ENCODE assay signal across 8 cellular contexts in the genomic region with DNA sequence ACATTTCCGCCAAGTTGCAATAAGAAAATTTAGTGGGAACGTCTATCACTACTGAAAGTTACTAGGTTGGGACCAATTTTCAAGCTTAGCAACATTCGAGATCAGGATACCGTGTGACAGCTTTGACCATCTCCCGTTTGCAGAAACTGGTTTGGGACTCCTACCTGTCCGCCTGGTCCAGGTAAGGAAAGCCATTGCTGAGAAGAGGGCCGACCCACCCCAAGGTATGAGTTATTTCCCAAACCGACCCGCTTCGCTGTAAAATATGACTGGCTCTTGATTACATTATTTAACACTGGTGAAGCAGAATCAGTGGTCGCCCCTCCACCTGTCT. TPM values are rescaled to one million over a fixed set of nuclear protein-coding genes. Genes with fewer than 3 reads are reported as not detected.
DNase-seq lines count a peak whose midpoint lies in the region; ATAC-seq and TF ChIP-seq lines count a peak whose summit lies in the region.

No MANE protein-coding gene starts in this region.

- H3K27me3 ChIP-seq in liver (ENCODE audit: control insufficient read depth in 4 of 4, insufficient read depth in 4 of 4, low read length in 3 of 4) (no peaks in the 10 kb centered on the region), tibial artery (no peaks in the 10 kb centered on the region)

- H3K36me3 ChIP-seq in liver (ENCODE audit: control insufficient read depth in 4 of 4, insufficient read depth in 3 of 4, low read depth in 1 of 4, low read length in 3 of 4) (no peaks in the 10 kb centered on the region), tibial artery (no peaks in the 10 kb centered on the region)

- peak overlapping the region; percentile 94 for H3K27ac Mint-ChIP-seq in activated naive CD4-positive, alpha-beta T cell treated with anti-CD3 and anti-CD28 coated beads for 36 hours
- peak overlapping the region; percentile 96 for H3K27ac Mint-ChIP-seq in activated naive CD8-positive, alpha-beta T cell treated with anti-CD3 and anti-CD28 coated beads, Interleukin-2, amount 50 U/mL, for 24 hours

- intact Hi-C loops in activated naive CD4-positive, alpha-beta T cell treated with anti-CD3 and anti-CD28 coated beads for 36 hours (cut with micrococcal nuclease) = loop anchor here (1.0 to 2.0 kb wide), 6 partner anchors 7 to 196 kb away; partner anchors contain the start of gene KRAS
- intact Hi-C loops in tibial artery (cut with DNase I; ENCODE audit: low total_unique reads) = loop anchor here (5.0 kb wide), 1 partner anchor 58 kb away; the partner anchor contains the start of gene KRAS

- TF ChIP-seq CTCF in liver (IDR thresholded peaks at IDR 0.05; ENCODE audit: low read depth, low read length, missing input control) = no peak
- no peak for TF ChIP-seq CTCF in tibial artery (IDR thresholded peaks at IDR 0.05)

- peaks cover 0 to 17% (median 9%) of the 10 kb centered on the region in 4 donors for H3K4me1 ChIP-seq in liver (ENCODE audit: control insufficient read depth in 4 of 4, insufficient read depth in 4 of 4, low read length in 3 of 4)
- H3K4me1 ChIP-seq in tibial artery = peaks cover 0 to 21% (median 10%) of the 10 kb centered on the region in 4 donors

- WGBS in liver = 16% methylated on average over 11 of the region's 11 CpGs

- H3K9me3 Mint-ChIP-seq in activated naive CD4-positive, alpha-beta T cell treated with anti-CD3 and anti-CD28 coated beads for 36 hours = no peaks in the 10 kb centered on the region
- no peaks in the 10 kb centered on the region for H3K9me3 Mint-ChIP-seq in activated naive CD8-positive, alpha-beta T cell treated with anti-CD3 and anti-CD28 coated beads, Interleukin-2, amount 50 U/mL, for 24 hours

- H3K9ac ChIP-seq in liver (ENCODE audit: low read depth in 1 of 2, low read length in 2 of 2) = peak overlapping the region; percentile 1 to 71

- H3K4me1 Mint-ChIP-seq in activated naive CD4-positive, alpha-beta T cell treated with anti-CD3 and anti-CD28 coated beads for 36 hours (ENCODE audit: low read depth) = peaks cover 22% of the 10 kb centered on the region
- peaks cover 23% of the 10 kb centered on the region for H3K4me1 Mint-ChIP-seq in activated naive CD8-positive, alpha-beta T cell treated with anti-CD3 and anti-CD28 coated beads, Interleukin-2, amount 50 U/mL, for 24 hours

- H3K36me3 Mint-ChIP-seq in activated naive CD4-positive, alpha-beta T cell treated with anti-CD3 and anti-CD28 coated beads for 36 hours (ENCODE audit: low read depth) = peaks cover 1% of the 10 kb centered on the region
- H3K36me3 Mint-ChIP-seq in activated naive CD8-positive, alpha-beta T cell treated with anti-CD3 and anti-CD28 coated beads, Interleukin-2, amount 50 U/mL, for 24 hours (ENCODE audit: low read depth) = peaks cover 4% of the 10 kb centered on the region

- H3K27me3 Mint-ChIP-seq in activated naive CD4-positive, alpha-beta T cell treated with anti-CD3 and anti-CD28 coated beads for 36 hours (ENCODE audit: low read depth) = no peaks in the 10 kb centered on the region
- no peaks in the 10 kb centered on the region for H3K27me3 Mint-ChIP-seq in activated naive CD8-positive, alpha-beta T cell treated with anti-CD3 and anti-CD28 coated beads, Interleukin-2, amount 50 U/mL, for 24 hours

- CTCF ChIA-PET in activated naive CD4-positive, alpha-beta T cell treated with anti-CD3 and anti-CD28 coated beads for 36 hours (lab: Charles Lee) = interaction anchor here (1.9 kb wide), 1 partner anchor 40 kb away, joined by 6 read pairs; no protein-coding TSS in a partner anchor

- H3K9me3 ChIP-seq in liver (ENCODE audit: control insufficient read depth in 4 of 4, low read length in 3 of 4) (no peaks in the 10 kb centered on the region), tibial artery (no peaks in the 10 kb centered on the region)

- DNase-seq in activated naive CD4-positive, alpha-beta T cell treated with anti-CD3 and anti-CD28 coated beads for 36 hours = no peak
- DNase-seq in activated naive CD4-positive, alpha-beta T cell (lab: John Stamatoyannopoulos, UW) = no peak
- no peak for DNase-seq in activated naive CD8-positive, alpha-beta T cell treated with anti-CD3 and anti-CD28 coated beads, Interleukin-2, amount 50 U/mL, for 24 hours
- DNase-seq in tibial artery (no peak), NOMO-1 (lab: John Stamatoyannopoulos, UW; ENCODE audit: unreplicated experiment in 2 of 2) (no peak)
- no peak for DNase-seq in activated CD8-positive, alpha-beta memory T cell treated with anti-CD3 and anti-CD28 coated beads, Interleukin-2, amount 50 U/mL, for 4 hours

- peak overlapping the region; percentile 98 for H3K4me3 Mint-ChIP-seq in activated naive CD4-positive, alpha-beta T cell treated with anti-CD3 and anti-CD28 coated beads for 36 hours
- peak overlapping the region; percentile 95 for H3K4me3 Mint-ChIP-seq in activated naive CD8-positive, alpha-beta T cell treated with anti-CD3 and anti-CD28 coated beads, Interleukin-2, amount 50 U/mL, for 24 hours

- H3K27ac ChIP-seq in liver (ENCODE audit: low read depth in 1 of 2, low read length in 2 of 2) = peak overlapping the region; percentile 96 to 97
- peak overlapping the region; percentile 95 for H3K27ac ChIP-seq in tibial artery

- ATAC-seq in activated naive CD8-positive, alpha-beta T cell treated with anti-CD3 and anti-CD28 coated beads, Interleukin-2, amount 50 U/mL, for 24 hours = no peak
- no peak for ATAC-seq in GM21528 (IDR thresholded peaks at IDR 0.05; ENCODE audit: low FRiP score, unreplicated experiment)

- H3K4me3 ChIP-seq in liver (ENCODE audit: low read depth in 1 of 3, low read length in 3 of 3) = peak overlapping the region; percentile 57 to 94 (median 68)
- peak overlapping the region; percentile 73 to 91 for H3K4me3 ChIP-seq in tibial artery

- TF ChIP-seq RAD21 in liver (IDR thresholded peaks at IDR 0.05) = no peak

TF ChIP-seq in liver, 16 proteins besides CTCF, POLR2A, EP300 and RAD21:
- TF ChIP-seq TAF1 (conservative IDR thresholded peaks at IDR 0.05) (no peak), MAX (IDR thresholded peaks at IDR 0.05) (no peak), YY1 (IDR thresholded peaks at IDR 0.05) (no peak), SP1 (IDR thresholded peaks at IDR 0.05) (no peak), HNF4A (conservative IDR thresholded peaks at IDR 0.05) (no peak), GABPA (IDR thresholded peaks at IDR 0.05 in 1 of 2, conservative IDR thresholded peaks at IDR 0.05 in 1 of 2) (no peak), RXRA (IDR thresholded peaks at IDR 0.05) (no peak), FOXA2 (IDR thresholded peaks at IDR 0.05) (no peak), JUND (IDR thresholded peaks at IDR 0.05) (no peak), ZBTB33 (IDR thresholded peaks at IDR 0.05) (no peak), EGR1 (IDR thresholded peaks at IDR 0.05; ENCODE audit: low read depth in 2 of 2) (no peak)
- TF ChIP-seq, protein P1, sequence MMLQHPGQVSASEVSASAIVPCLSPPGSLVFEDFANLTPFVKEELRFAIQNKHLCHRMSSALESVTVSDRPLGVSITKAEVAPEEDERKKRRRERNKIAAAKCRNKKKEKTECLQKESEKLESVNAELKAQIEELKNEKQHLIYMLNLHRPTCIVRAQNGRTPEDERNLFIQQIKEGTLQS (IDR thresholded peaks at IDR 0.05) = no peak

RNA-seq across cellular contexts. Expression of gene DNAI7, which starts 0.3 kb away (rescaled TPM):
- under 1 TPM; 0.10 to 0.35 TPM for total RNA-seq in activated naive CD4-positive, alpha-beta T cell treated with anti-CD3 and anti-CD28 coated beads for 36 hours
- total RNA-seq in liver = under 1 TPM in 1 of 2 donors, not detected in 1; 0.17 TPM
- under 1 TPM; 0.07 to 0.14 TPM for polyA plus RNA-seq in liver

RNA-seq across cellular contexts. Expression of gene ETFRF1, which starts 0.3 kb away (rescaled TPM):
- 10 to 100 TPM; 11.4 to 13.1 TPM for total RNA-seq in activated naive CD4-positive, alpha-beta T cell treated with anti-CD3 and anti-CD28 coated beads for 36 hours
- total RNA-seq in liver = 10 to 100 TPM; 25.4 to 65.8 TPM
- 100 to 1,000 TPM in 1 of 2 donors, 10 to 100 TPM in 1; 22.8 to 141 TPM for polyA plus RNA-seq in liver

RNA-seq across cellular contexts. Expression of gene KRAS, which starts 56.0 kb away (rescaled TPM):
- total RNA-seq in activated naive CD4-positive, alpha-beta T cell treated with anti-CD3 and anti-CD28 coated beads for 36 hours = 10 to 100 TPM; 18.9 to 20.6 TPM
- total RNA-seq in liver = 10 to 100 TPM; 12.0 to 16.2 TPM
- polyA plus RNA-seq in liver = 10 to 100 TPM in 1 of 2 donors, 1 to 10 TPM in 1; 6.2 to 33.0 TPM
